Comparison of ENCODE assay signal across 22 cellular contexts in the genomic region with DNA sequence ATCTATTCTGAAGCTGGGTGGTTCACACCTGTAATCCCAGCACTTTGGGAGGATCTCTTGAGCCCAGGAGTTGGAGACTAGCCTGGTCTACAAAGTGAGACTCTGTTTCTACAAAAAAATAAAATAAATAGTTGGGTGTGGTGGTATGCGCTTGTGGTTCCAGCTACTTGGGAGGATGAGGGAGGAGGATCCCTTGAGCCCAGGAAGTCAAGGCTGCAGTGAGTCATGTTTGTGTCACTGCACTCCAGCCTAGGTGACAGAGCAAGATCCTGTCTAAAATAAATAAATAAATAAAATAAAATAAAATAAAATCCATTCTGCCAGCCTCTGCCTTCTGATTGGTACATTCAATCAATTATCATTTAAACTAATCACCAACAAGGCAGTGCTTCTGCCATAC. TPM values are rescaled to one million over a fixed set of nuclear protein-coding genes. Genes with fewer than 3 reads are reported as not detected.
A peak's percentile ranks its signal among the peaks of the same experiment; 100 is the strongest.
DNase-seq lines count a peak whose midpoint lies in the region; ATAC-seq, FAIRE-seq and TF ChIP-seq lines count a peak whose summit lies in the region.
"Had no signal": no experiment of that assay in that cellular context is flagged by ENCODE, and none has a peak within 500 bp of the region (broad histone marks: within the 10 kb centered on the region; RNA-seq: fewer than 3 reads in every experiment).

No MANE protein-coding gene starts in this region.

- no peaks in the 10 kb centered on the region for H3K27me3 ChIP-seq in CD4-positive, CD25-positive, alpha-beta regulatory T cell (ENCODE audit: control insufficient read depth, insufficient read depth, low read length)
- H3K27me3 ChIP-seq in dorsolateral prefrontal cortex = no peaks in the 10 kb centered on the region
- H3K27me3 ChIP-seq in pancreas = no peaks in the 10 kb centered on the region
- H3K27me3 ChIP-seq: thyroid gland had no signal

- no peak for ATAC-seq in CD4-positive, CD25-positive, alpha-beta regulatory T cell (ENCODE audit: low read depth in 2 of 2)
- ATAC-seq in HG02588 (IDR thresholded peaks at IDR 0.05; ENCODE audit: unreplicated experiment) (no peak), pancreas (no peak)

- peak in 1 of 3 donors; percentile 32 for DNase-seq in CD4-positive, CD25-positive, alpha-beta regulatory T cell
- DNase-seq in ELR (ENCODE audit: low read depth) (peak; percentile 68), RKO (ENCODE audit: low spot score) (peak; percentile 55), fibroblast of mammary gland (ENCODE audit: low read depth) (peak; percentile 47), dorsolateral prefrontal cortex (no peak), pancreas (no peak)
- DNase-seq: activated naive CD4-positive, alpha-beta T cell; amygdala; caudate nucleus; COR-L47; HFFc6; mesendoderm; NCI-H1930; NCI-H2227 treated with DMSO at 0.1 percent for 48 hours; NCI-H748 treated with DMSO at 0.1 percent for 48 hours; nephron progenitor cell; OCI-M1; SIG-M5; stimulated activated naive CD4-positive, alpha-beta T cell; thyroid gland had no signal

- H3K27me3 Mint-ChIP-seq in CD4-positive, CD25-positive, alpha-beta regulatory T cell = no peaks in the 10 kb centered on the region

- H3K4me3 Mint-ChIP-seq in CD4-positive, CD25-positive, alpha-beta regulatory T cell = no peak overlapping the region
- H3K4me3 Mint-ChIP-seq: HFFc6, nephron progenitor cell had no signal

- H3K27ac ChIP-seq in CD4-positive, CD25-positive, alpha-beta regulatory T cell (ENCODE audit: insufficient read depth, low read length, poor library complexity, severe bottlenecking) = no peak overlapping the region
- H3K27ac ChIP-seq in dorsolateral prefrontal cortex (no peak overlapping the region), pancreas (no peak overlapping the region)
- H3K27ac ChIP-seq: thyroid gland had no signal

- H3K36me3 Mint-ChIP-seq in CD4-positive, CD25-positive, alpha-beta regulatory T cell = peaks cover 72% of the 10 kb centered on the region

- peaks cover 0 to 3% (median 0%) of the 10 kb centered on the region in 7 donors for H3K9me3 Mint-ChIP-seq in CD4-positive, CD25-positive, alpha-beta regulatory T cell

- H3K27ac Mint-ChIP-seq in CD4-positive, CD25-positive, alpha-beta regulatory T cell = peak overlapping the region; percentile 38 to 59 (median 54)
- H3K27ac Mint-ChIP-seq: HFFc6, nephron progenitor cell had no signal

- H3K9me3 ChIP-seq in CD4-positive, CD25-positive, alpha-beta regulatory T cell (ENCODE audit: control insufficient read depth in 2 of 2, low read length in 2 of 2) = no peaks in the 10 kb centered on the region
- H3K9me3 ChIP-seq in pancreas = no peaks in the 10 kb centered on the region
- H3K9me3 ChIP-seq: thyroid gland had no signal

- TF ChIP-seq CTCF in fibroblast of mammary gland (conservative IDR thresholded peaks at IDR 0.05; ENCODE audit: control insufficient read depth, insufficient read depth, low read depth, low read length) = no peak
- TF ChIP-seq CTCF in dorsolateral prefrontal cortex (IDR thresholded peaks at IDR 0.05 in 54 of 56, conservative IDR thresholded peaks at IDR 0.05 in 2 of 56; ENCODE audit: low read depth in 1 of 56, partially characterized antibody in 56 of 56) = no peak
- TF ChIP-seq CTCF in pancreas (IDR thresholded peaks at IDR 0.05) = no peak

- intact Hi-C loops in dorsolateral prefrontal cortex (cut with DNase I) = no loop called here
- intact Hi-C loops in pancreas (cut with DNase I) = no loop called here

- peaks cover 87% of the 10 kb centered on the region for H3K36me3 ChIP-seq in CD4-positive, CD25-positive, alpha-beta regulatory T cell (ENCODE audit: control insufficient read depth, insufficient read depth, low read length)
- H3K36me3 ChIP-seq in pancreas = peaks cover 0 to 31% (median 11%) of the 10 kb centered on the region in 3 donors

- H3K4me3 ChIP-seq in CD4-positive, CD25-positive, alpha-beta regulatory T cell (ENCODE audit: low read depth, low read length) = no peak overlapping the region
- H3K4me3 ChIP-seq in fibroblast of mammary gland (ENCODE audit: control insufficient read depth, low read depth, low read length) = no peak overlapping the region
- no peak overlapping the region for H3K4me3 ChIP-seq in dorsolateral prefrontal cortex
- no peak overlapping the region for H3K4me3 ChIP-seq in pancreas
- H3K4me3 ChIP-seq: thyroid gland had no signal

- WGBS in pancreas, 2 donors = 96 to 100% methylated on average over 1 of the region's 1 CpG

- H3K4me1 Mint-ChIP-seq in CD4-positive, CD25-positive, alpha-beta regulatory T cell = peaks cover 22 to 51% (median 42%) of the 10 kb centered on the region in 4 donors
- H3K4me1 Mint-ChIP-seq: nephron progenitor cell had no signal

- FAIRE-seq in pancreas (lab: Jason Lieb, UNC) = no peak
- FAIRE-seq: GM18507 had no signal

- H3K4me1 ChIP-seq in CD4-positive, CD25-positive, alpha-beta regulatory T cell (ENCODE audit: control insufficient read depth, insufficient read depth, low read length, poor library complexity, severe bottlenecking) = no peaks in the 10 kb centered on the region
- no peaks in the 10 kb centered on the region for H3K4me1 ChIP-seq in pancreas
- H3K4me1 ChIP-seq: thyroid gland had no signal

RNA-seq across cellular contexts. Expression of a gene that starts 17.5 kb away (rescaled TPM):
- 46.0 TPM for total RNA-seq in CD4-positive, CD25-positive, alpha-beta regulatory T cell
- 10 to 100 TPM; 17.0 to 21.6 (median 19.3) TPM for polyA plus RNA-seq in CD4-positive, CD25-positive, alpha-beta regulatory T cell
- total RNA-seq in dorsolateral prefrontal cortex = 10 to 100 TPM; 21.3 to 43.5 (median 32.5) TPM
- total RNA-seq in pancreas = 10 to 100 TPM; 16.6 to 32.1 (median 20.3) TPM
- 10 to 100 TPM in 1 of 2 donors, 1 to 10 TPM in 1; 9.7 to 15.7 TPM for polyA plus RNA-seq in pancreas

RNA-seq across cellular contexts. Expression of a gene that starts 51.5 kb away (rescaled TPM):
- total RNA-seq in CD4-positive, CD25-positive, alpha-beta regulatory T cell = 5.9 TPM
- polyA plus RNA-seq in CD4-positive, CD25-positive, alpha-beta regulatory T cell = 1 to 10 TPM; 3.0 to 5.6 (median 5.1) TPM
- total RNA-seq in dorsolateral prefrontal cortex (10 to 100 TPM; 32.1 to 95.5 (median 61.2) TPM), pancreas (1 to 10 TPM; 2.9 to 5.2 (median 3.9) TPM)
- 1 to 10 TPM; 3.6 to 7.8 TPM for polyA plus RNA-seq in pancreas

Comparison
In these comparisons a context has a peak if more than half of its experiments do, and no peak if none do; other contexts are left out.
1. DNase-seq: peak in ELR (single experiment), RKO (single experiment) and fibroblast of mammary gland (single experiment); none in dorsolateral prefrontal cortex (0 of 10) and pancreas (0 of 6).